Comparison of ENCODE assay signal across 8 cellular contexts in genomic region chr9:33159058-33159759, GRCh38. TPM values are rescaled to one million over a fixed set of nuclear protein-coding genes. Genes with fewer than 3 reads are reported as not detected.
DNase-seq lines count a peak whose midpoint lies in the region; ATAC-seq, FAIRE-seq and TF ChIP-seq lines count a peak whose summit lies in the region.

No MANE protein-coding gene starts in this region.

- H3K4me1 ChIP-seq in ascending aorta = peaks cover 33 to 84% of the 10 kb centered on the region in 2 donors
- H3K4me1 ChIP-seq in HepG2 (ENCODE audit: insufficient read depth, low read length) = peaks cover 83% of the 10 kb centered on the region
- peaks cover 99% of the 10 kb centered on the region for H3K4me1 ChIP-seq in suprapubic skin

- peak; percentile 31 to 53 for ATAC-seq in activated T-cell treated with anti-CD3 and anti-CD28 coated beads, Interleukin-2, amount 50 U/mL, for 72 hours (replicated peaks in 1 of 2)
- no peak; the same call in 2 of the 3 replicates for ATAC-seq in HepG2
- no peak for ATAC-seq in HG03520 (IDR thresholded peaks at IDR 0.05; ENCODE audit: unreplicated experiment)

- TF ChIP-seq RAD21 in HepG2 (CRISPR knock-in tag; IDR thresholded peaks at IDR 0.05) = no peak

- TF ChIP-seq EP300 in HepG2 (IDR thresholded peaks at IDR 0.05; ENCODE audit: low read depth in 2 of 2, low read length in 2 of 2) (no peak), HepG2 (CRISPR knock-in tag; IDR thresholded peaks at IDR 0.05; ENCODE audit: borderline replicate concordance) (no peak), suprapubic skin (IDR thresholded peaks at IDR 0.05) (no peak)

- H3K27ac Mint-ChIP-seq in activated T-cell treated with anti-CD3 and anti-CD28 coated beads, Interleukin-2, amount 50 U/mL, for 72 hours = peak overlapping the region; percentile 99

- H3K27ac ChIP-seq in ascending aorta = peak overlapping the region; percentile 98 to 99
- H3K27ac ChIP-seq in HepG2 (ENCODE audit: extremely low read length, insufficient read depth, low read length) = peak overlapping the region; percentile 30
- H3K27ac ChIP-seq in suprapubic skin = peak overlapping the region; percentile 97

- H3K4me3 Mint-ChIP-seq in activated T-cell treated with anti-CD3 and anti-CD28 coated beads, Interleukin-2, amount 50 U/mL, for 72 hours = peak overlapping the region; percentile 84 to 87

- TF ChIP-seq POLR2A in NB4 (IDR thresholded peaks at IDR 0.05; ENCODE audit: extremely low read depth, insufficient read length) = no peak
- TF ChIP-seq POLR2A in HepG2 (IDR thresholded peaks at IDR 0.05; ENCODE audit: insufficient read depth in 1 of 2, low read depth in 2 of 2, low read length in 2 of 2) = no peak
- TF ChIP-seq POLR2A in suprapubic skin (IDR thresholded peaks at IDR 0.05) = no peak

- H3K4me3 ChIP-seq in NB4 (ENCODE audit: low read depth, low read length) (peak overlapping the region; percentile 22), ascending aorta (peak overlapping the region in 1 of 2 donors; percentile 30), HepG2 (replicated peaks in 1 of 3; ENCODE audit: insufficient read depth in 1 of 3, low read depth in 2 of 3, low read length in 3 of 3) (peak overlapping the region in 1 of 3 experiments; percentile 5; a peak in 1 of 6 replicates), suprapubic skin (peak overlapping the region; percentile 6)

- in situ Hi-C loops in HepG2 (cut with HindIII; ENCODE audit: extremely low pct_ligation_motif_present, low pct_unique_long_range_greater_than_20kb) = no loop called here

- TF ChIP-seq CTCF in NB4 (IDR thresholded peaks at IDR 0.05; ENCODE audit: low read depth, low read length) (no peak), ascending aorta (IDR thresholded peaks at IDR 0.05) (no peak), HepG2 (CRISPR knock-in tag; IDR thresholded peaks at IDR 0.05) (no peak), suprapubic skin (IDR thresholded peaks at IDR 0.05) (no peak)

- H3K36me3 Mint-ChIP-seq in activated T-cell treated with anti-CD3 and anti-CD28 coated beads, Interleukin-2, amount 50 U/mL, for 72 hours (ENCODE audit: insufficient read depth in 2 of 2) = peaks cover 2 to 3% of the 10 kb centered on the region in 2 donors

- peak; percentile 42 to 54 for DNase-seq in activated T-cell treated with anti-CD3 and anti-CD28 coated beads, Interleukin-2, amount 50 U/mL, for 72 hours
- DNase-seq in activated T-cell treated with anti-CD3 and anti-CD28 coated beads for 4 hours = no peak
- DNase-seq in NB4 (ENCODE audit: low read depth) = peak; percentile 91
- peak; percentile 60 to 84 for DNase-seq in ascending aorta (ENCODE audit: low spot score in 2 of 2)
- DNase-seq in HepG2 (ENCODE audit: low spot score) = no peak
- DNase-seq in suprapubic skin (ENCODE audit: low spot score in 2 of 2) = peak; percentile 86 to 89
- no peak for DNase-seq in DMS79 (lab: John Stamatoyannopoulos, UW)

- H3K9me3 Mint-ChIP-seq in activated T-cell treated with anti-CD3 and anti-CD28 coated beads, Interleukin-2, amount 50 U/mL, for 72 hours = no peaks in the 10 kb centered on the region

- H3K27me3 ChIP-seq in ascending aorta = no peaks in the 10 kb centered on the region
- H3K27me3 ChIP-seq in HepG2 (ENCODE audit: control insufficient read depth in 1 of 2, insufficient read depth in 2 of 2, low read length in 2 of 2) = no peaks in the 10 kb centered on the region
- H3K27me3 ChIP-seq in suprapubic skin = no peaks in the 10 kb centered on the region

- no peak overlapping the region for H3K9ac ChIP-seq in HepG2 (ENCODE audit: insufficient read depth, low read depth, low read length)

- 25% methylated on average over 7 of the region's 7 CpGs for WGBS in HepG2 (ENCODE audit: low lambda C conversion rate)
- 22% methylated on average over 7 of the region's 7 CpGs for whole genome bisulfite sequencing in suprapubic skin

- H3K27me3 Mint-ChIP-seq in activated T-cell treated with anti-CD3 and anti-CD28 coated beads, Interleukin-2, amount 50 U/mL, for 72 hours (ENCODE audit: low read depth) = no peaks in the 10 kb centered on the region

- peak overlapping the region; percentile 34 for H3K4me2 ChIP-seq in HepG2 (ENCODE audit: low read depth, low read length)

- H3K36me3 ChIP-seq in ascending aorta (no peaks in the 10 kb centered on the region), HepG2 (replicated peaks in 1 of 2; ENCODE audit: control insufficient read depth in 1 of 2, insufficient read depth in 2 of 2, low read length in 2 of 2) (no peaks in the 10 kb centered on the region), suprapubic skin (no peaks in the 10 kb centered on the region)

- H2AFZ ChIP-seq in HepG2 (ENCODE audit: low read length) = no peak overlapping the region

- CTCF ChIA-PET in HepG2 (lab: Yijun Ruan, JAX; ENCODE audit: low intra/inter-chr PET ratio, low total read pairs) = no interaction called here

- H3K79me2 ChIP-seq in HepG2 (ENCODE audit: insufficient read depth, low read length) = peaks cover 97% of the 10 kb centered on the region

- peaks cover 60% of the 10 kb centered on the region for H4K20me1 ChIP-seq in HepG2 (ENCODE audit: insufficient read depth, low read length)

- no TSS peak for BruUV-seq in HepG2 (replicated peaks; lab: Mats Ljungman, UMichigan)

- no peak for FAIRE-seq in HepG2 (lab: Jason Lieb, UNC)

- intact Hi-C loops in ascending aorta (cut with DNase I) (no loop called here), HepG2 (cut with micrococcal nuclease; ENCODE audit: unreplicated experiment) (no loop called here)

- peaks cover 96% of the 10 kb centered on the region for H3K4me1 Mint-ChIP-seq in activated T-cell treated with anti-CD3 and anti-CD28 coated beads, Interleukin-2, amount 50 U/mL, for 72 hours (ENCODE audit: low read depth)

- POLR2A ChIA-PET in HepG2 (lab: Yijun Ruan, JAX) = interaction anchor here (0.5 to 3.1 kb wide), 4 partner anchors 8 to 131 kb away, joined by 3 to 7 read pairs (median 4); partner anchors contain the start of gene NFX1

- H3K9me3 ChIP-seq in ascending aorta (no peaks in the 10 kb centered on the region), HepG2 (ENCODE audit: low read length) (no peaks in the 10 kb centered on the region), suprapubic skin (no peaks in the 10 kb centered on the region)

RNA-seq across cellular contexts. Expression of gene B4GALT1, which starts 7.9 kb away (rescaled TPM):
- 10 to 100 TPM; 72.2 to 91.9 TPM for total RNA-seq in activated T-cell treated with anti-CD3 and anti-CD28 coated beads, Interleukin-2, amount 50 U/mL, for 72 hours
- 100 TPM for total RNA-seq in ascending aorta
- 15.7 TPM in 2 replicates for total RNA-seq in HepG2 (2016; rRNA removed; fragmentation: Illumina TruSeq; extraction: Trizol)
- total RNA-seq in HepG2 (2016; cell fraction: cytosol; rRNA removed; fragmentation: Illumina TruSeq; extraction: Trizol; ENCODE audit: low read depth) = 3.3 and 3.4 TPM in 2 replicates
- 13.5 and 16.1 TPM in 2 replicates for total RNA-seq in HepG2 (2016; cell fraction: insoluble cytoplasmic fraction; rRNA removed; fragmentation: Illumina TruSeq; extraction: Trizol)
- 19.9 and 20.6 TPM in 2 replicates for total RNA-seq in HepG2 (2016; cell fraction: membrane; rRNA removed; fragmentation: Illumina TruSeq; extraction: Trizol)
- 22.5 and 25.2 TPM in 2 replicates for total RNA-seq in HepG2 (2016; cell fraction: nucleus; rRNA removed; fragmentation: Illumina TruSeq; extraction: Trizol)
- 33.5 and 37.5 TPM in 2 replicates for polyA plus RNA-seq in HepG2 (2011; rRNA removed)
- polyA plus RNA-seq in HepG2 (2011; cell fraction: cytosol; rRNA removed) = 35.6 and 46.0 TPM in 2 replicates
- 14.7 and 19.1 TPM in 2 replicates for polyA plus RNA-seq in HepG2 (2011; cell fraction: nucleus; rRNA removed)
- 57.7 and 61.1 TPM in 2 replicates for polyA plus RNA-seq in HepG2 (2012)
- polyA plus RNA-seq in HepG2 (2016; cell fraction: cytosol; fragmentation: Illumina TruSeq; extraction: Trizol; ENCODE audit: low read depth) = 5.0 and 5.4 TPM in 2 replicates
- 21.1 and 25.1 TPM in 2 replicates for polyA plus RNA-seq in HepG2 (2016; cell fraction: insoluble cytoplasmic fraction; fragmentation: Illumina TruSeq; extraction: Trizol; ENCODE audit: low read depth)
- 21.2 TPM in 2 replicates for polyA plus RNA-seq in HepG2 (2016; cell fraction: membrane; fragmentation: Illumina TruSeq; extraction: Trizol; ENCODE audit: low read depth)
- 40.6 and 42.3 TPM in 2 replicates for polyA plus RNA-seq in HepG2 (2016; cell fraction: nucleus; fragmentation: Illumina TruSeq; extraction: Trizol; ENCODE audit: insufficient read depth, low read depth)
- polyA minus RNA-seq in HepG2 (2011; rRNA and poly(A)+ RNA removed; ENCODE audit: low replicate concordance) = 78.3 and 316 TPM in 2 replicates
- 35.8 and 41.0 TPM in 2 replicates for polyA minus RNA-seq in HepG2 (2011; cell fraction: cytosol; rRNA and poly(A)+ RNA removed)
- polyA minus RNA-seq in HepG2 (2011; cell fraction: nucleus; rRNA and poly(A)+ RNA removed) = 17.3 and 22.3 TPM in 2 replicates
- 10 to 100 TPM; 45.1 to 68.7 (median 53.5) TPM for total RNA-seq in suprapubic skin

Comparison
In these comparisons a context has a peak if more than half of its experiments do, and no peak if none do; other contexts are left out.
1. DNase-seq: peak in activated T-cell treated with anti-CD3 and anti-CD28 coated beads, Interleukin-2, amount 50 U/mL, for 72 hours (2 of 2), NB4 (single experiment), ascending aorta (2 of 2) and suprapubic skin (2 of 2); none in activated T-cell treated with anti-CD3 and anti-CD28 coated beads for 4 hours (single experiment), HepG2 (single experiment) and DMS79 (single experiment).
2. ATAC-seq: peak in activated T-cell treated with anti-CD3 and anti-CD28 coated beads, Interleukin-2, amount 50 U/mL, for 72 hours (2 of 2); none in HepG2 (single experiment) and HG03520 (single experiment).
3. H3K27ac ChIP-seq: peak in every context shown above with its lines; median percentile 98 in ascending aorta; 97 in suprapubic skin; 30 in HepG2.